31 cellular contexts compared by ENCODE assay signal in the genomic region with DNA sequence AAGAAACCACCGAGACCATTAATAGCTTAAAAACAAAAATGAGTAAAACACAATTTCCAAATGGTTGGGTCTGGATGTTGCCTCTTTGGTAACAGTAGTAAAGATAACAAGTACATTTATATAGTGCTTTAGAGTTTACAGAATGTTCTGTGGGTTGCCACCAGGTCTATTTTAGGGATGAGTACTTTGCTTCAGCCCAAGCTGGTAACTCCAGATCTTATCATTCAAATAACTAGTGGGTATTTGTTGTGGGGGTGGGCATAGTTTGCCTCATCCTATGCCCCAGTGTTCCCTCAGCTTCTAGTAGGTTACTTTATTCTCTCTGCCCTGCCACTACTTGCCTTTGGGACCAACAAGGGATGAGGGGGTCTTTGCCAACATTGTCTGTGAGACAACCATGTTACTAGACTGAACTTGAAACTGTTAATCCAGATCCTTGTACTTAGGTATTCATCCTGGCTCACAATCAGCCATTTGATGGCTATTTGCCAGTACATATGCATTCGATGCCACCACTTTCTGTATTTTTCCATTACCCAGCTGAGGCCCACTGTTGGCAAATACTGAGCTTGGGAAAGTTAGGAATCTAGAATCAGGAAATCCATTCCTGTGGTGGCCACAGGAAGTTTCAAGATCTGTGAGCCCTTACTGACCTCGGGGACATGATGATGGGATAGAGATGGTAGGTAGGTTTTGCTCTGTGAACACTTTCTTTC. TPM values are rescaled to one million over a fixed set of nuclear protein-coding genes. Genes with fewer than 3 reads are reported as not detected.
DNase-seq lines count a peak whose midpoint lies in the region; ATAC-seq and TF ChIP-seq lines count a peak whose summit lies in the region.
"Had no signal": no experiment of that assay in that cellular context is flagged by ENCODE, and none has a peak within 500 bp of the region (broad histone marks: within the 10 kb centered on the region; RNA-seq: fewer than 3 reads in every experiment).

No MANE protein-coding gene starts in this region.

- H3K9me3 ChIP-seq in right atrium auricular region (no peaks in the 10 kb centered on the region), mammary epithelial cell (replicated peaks; ENCODE audit: insufficient read depth, low read length) (no peaks in the 10 kb centered on the region)

- no peak overlapping the region for H3K4me2 ChIP-seq in mammary epithelial cell (ENCODE audit: insufficient read depth, low read depth, low read length)

- H3K4me3 ChIP-seq in right atrium auricular region: no peak overlapping the region
- H3K4me3 ChIP-seq in mammary epithelial cell (replicated peaks in 1 of 3; ENCODE audit: insufficient read depth in 1 of 3, low read depth in 2 of 3, low read length in 3 of 3): no peak overlapping the region
- H3K4me3 ChIP-seq in fibroblast of villous mesenchyme (ENCODE audit: low read depth, low read length): no peak overlapping the region
- H3K4me3 ChIP-seq: dorsolateral prefrontal cortex, skin epidermis had no signal

- H2AFZ ChIP-seq in mammary epithelial cell (ENCODE audit: low read depth, low read length): peak overlapping the region; percentile 59

- H3K9me3 Mint-ChIP-seq in naive thymus-derived CD8-positive, alpha-beta T cell: no peaks in the 10 kb centered on the region
- no peaks in the 10 kb centered on the region for H3K9me3 Mint-ChIP-seq in Calu3 (ENCODE audit: low read depth, unreplicated experiment)
- H3K9me3 Mint-ChIP-seq: activated CD8-positive, alpha-beta T cell treated with anti-CD3 and anti-CD28 coated beads for 36 hours; activated T-helper 1 cell treated with anti-CD3 and anti-CD28 coated beads, Interleukin-12 subunit alpha, Interleukin-12 subunit beta, Interleukin-2, Interleukin-4 antibody, amounts not matched to agents 30 ng/mL and 10 ng/mL and 1 ng/mL, durations not matched to agents 14 hours and 24 hours and 36 hours; CD4-positive, alpha-beta T cell; nephron had no signal

- no peaks in the 10 kb centered on the region for H3K4me1 Mint-ChIP-seq in naive thymus-derived CD8-positive, alpha-beta T cell
- H3K4me1 Mint-ChIP-seq in Calu3 (ENCODE audit: low read depth, unreplicated experiment): peaks cover 17% of the 10 kb centered on the region

- TF ChIP-seq CTCF in right atrium auricular region (IDR thresholded peaks at IDR 0.05) (no peak), mammary epithelial cell (conservative IDR thresholded peaks at IDR 0.05 in 1 of 2, IDR thresholded peaks at IDR 0.05 in 1 of 2; ENCODE audit: extremely low read depth in 1 of 2, insufficient read depth in 1 of 2, low read depth in 1 of 2, low read length in 2 of 2) (no peak), fibroblast of villous mesenchyme (IDR thresholded peaks at IDR 0.05; ENCODE audit: insufficient read depth, low read depth, low read length) (no peak), Calu3 (IDR thresholded peaks at IDR 0.05; ENCODE audit: unreplicated experiment) (no peak)

- no peak overlapping the region for H3K4me3 Mint-ChIP-seq in naive thymus-derived CD8-positive, alpha-beta T cell
- no peak overlapping the region for H3K4me3 Mint-ChIP-seq in Calu3 (ENCODE audit: low read depth, unreplicated experiment)
- H3K4me3 Mint-ChIP-seq: activated CD8-positive, alpha-beta T cell treated with anti-CD3 and anti-CD28 coated beads for 36 hours; activated T-helper 1 cell treated with anti-CD3 and anti-CD28 coated beads, Interleukin-12 subunit alpha, Interleukin-12 subunit beta, Interleukin-2, Interleukin-4 antibody, amounts not matched to agents 30 ng/mL and 10 ng/mL and 1 ng/mL, durations not matched to agents 14 hours and 24 hours and 36 hours; CD4-positive, alpha-beta T cell; nephron had no signal

- no peaks in the 10 kb centered on the region for H3K79me2 ChIP-seq in mammary epithelial cell (ENCODE audit: insufficient read depth, low read length)

- POLR2A ChIA-PET in naive thymus-derived CD8-positive, alpha-beta T cell (lab: Charles Lee): no interaction called here

- DNase-seq in Right ventricle myocardium superior (no peak), right atrium auricular region (ENCODE audit: low spot score) (no peak), mammary epithelial cell (no peak), fibroblast of villous mesenchyme (ENCODE audit: low read depth) (peak; percentile 5), AG08396 (ENCODE audit: low spot score) (no peak), Calu3 (no peak), NCI-H345 (lab: John Stamatoyannopoulos, UW) (no peak)
- DNase-seq in naive thymus-derived CD8-positive, alpha-beta T cell: no peak
- DNase-seq: activated CD8-positive, alpha-beta memory T cell treated with anti-CD3 and anti-CD28 coated beads, Interleukin-2, amount 50 U/mL, for 48 hours; activated CD8-positive, alpha-beta T cell treated with anti-CD3 and anti-CD28 coated beads for 36 hours; activated naive CD4-positive, alpha-beta T cell treated with Interleukin-2 at 50 U/mL for 16 hours; AML-193; CD4-positive, alpha-beta T cell; DND-41; dorsolateral prefrontal cortex; glutamatergic neuron; H7; KG1; midbrain; MM.1S; NCI-H1417; NCI-H2029 treated with DMSO at 0.1 percent for 48 hours; NCI-H526; NK-92 treated with Interleukin-12 subunit alpha and Interleukin-12 subunit beta, amount 100 ng/mL, for 24 hours; PC-3; SHP77; stimulated activated naive CD4-positive, alpha-beta T cell treated with Interleukin-2 at 50 U/mL for 16 hours; T-helper 9 cell had no signal

- ATAC-seq in Right ventricle myocardium superior (ENCODE audit: poor library complexity): peak; percentile 66
- ATAC-seq in naive thymus-derived CD8-positive, alpha-beta T cell: no peak
- ATAC-seq: activated CD8-positive, alpha-beta T cell treated with anti-CD3 and anti-CD28 coated beads for 36 hours; PC-3 had no signal

- peak overlapping the region in 1 of 2 donors; percentile 41 for H3K27ac ChIP-seq in right atrium auricular region
- H3K27ac ChIP-seq in mammary epithelial cell (ENCODE audit: insufficient read depth, low read depth, low read length): no peak overlapping the region

- no peaks in the 10 kb centered on the region for H3K27me3 ChIP-seq in right atrium auricular region
- no peaks in the 10 kb centered on the region for H3K27me3 ChIP-seq in mammary epithelial cell (ENCODE audit: insufficient read depth, low read length)
- H3K27me3 ChIP-seq: dorsolateral prefrontal cortex had no signal

- WGBS in mammary epithelial cell (ENCODE audit: low coverage, missing lambda C conversion rate): 33% methylated on average over 3 of the region's 3 CpGs

- CTCF ChIA-PET in mammary epithelial cell (lab: Charles Lee; ENCODE audit: low non-redundant PET): no interaction called here
- CTCF ChIA-PET in Calu3 (lab: Charles Lee): no interaction called here

- BruUV-seq in mammary epithelial cell (replicated peaks; lab: Mats Ljungman, UMichigan) (no TSS peak), Calu3 (replicated peaks; lab: Mats Ljungman, UMichigan) (no TSS peak)

- in situ Hi-C loops in mammary epithelial cell (cut with MboI; ENCODE audit: low sequenced_read_pairs in 2 of 2): no loop called here

- dilution Hi-C loops in mammary epithelial cell (cut with HindIII; ENCODE audit: low sequenced_read_pairs): no loop called here

- no peak overlapping the region for H3K9ac ChIP-seq in mammary epithelial cell (ENCODE audit: insufficient read depth, low read length)

- H3K4me1 ChIP-seq in right atrium auricular region: peaks cover 0 to 6% of the 10 kb centered on the region in 2 donors
- H3K4me1 ChIP-seq in mammary epithelial cell (ENCODE audit: insufficient read depth, low read length): peaks cover 12% of the 10 kb centered on the region

- intact Hi-C loops in Right ventricle myocardium superior (cut with DNase I): no loop called here
- intact Hi-C loops in mammary epithelial cell (cut with micrococcal nuclease): no loop called here
- intact Hi-C loops in Calu3 (cut with micrococcal nuclease; ENCODE audit: unreplicated experiment): no loop called here

- H4K20me1 ChIP-seq in mammary epithelial cell (ENCODE audit: insufficient read depth, low read length): no peaks in the 10 kb centered on the region

- peak overlapping the region in 1 of 10 donors; percentile 5 for H3K27ac Mint-ChIP-seq in naive thymus-derived CD8-positive, alpha-beta T cell
- no peak overlapping the region for H3K27ac Mint-ChIP-seq in Calu3 (ENCODE audit: unreplicated experiment)
- H3K27ac Mint-ChIP-seq: activated CD8-positive, alpha-beta T cell treated with anti-CD3 and anti-CD28 coated beads for 36 hours; activated T-helper 1 cell treated with anti-CD3 and anti-CD28 coated beads, Interleukin-12 subunit alpha, Interleukin-12 subunit beta, Interleukin-2, Interleukin-4 antibody, amounts not matched to agents 30 ng/mL and 10 ng/mL and 1 ng/mL, durations not matched to agents 14 hours and 24 hours and 36 hours; CD4-positive, alpha-beta T cell; nephron had no signal

- H3K36me3 ChIP-seq in right atrium auricular region: no peaks in the 10 kb centered on the region
- H3K36me3 ChIP-seq in mammary epithelial cell (ENCODE audit: insufficient read depth, low read length): no peaks in the 10 kb centered on the region

- H3K36me3 Mint-ChIP-seq in naive thymus-derived CD8-positive, alpha-beta T cell: peaks cover 0 to 2% (median 0%) of the 10 kb centered on the region in 3 donors
- no peaks in the 10 kb centered on the region for H3K36me3 Mint-ChIP-seq in Calu3 (ENCODE audit: insufficient read depth, unreplicated experiment)

- H3K27me3 Mint-ChIP-seq in naive thymus-derived CD8-positive, alpha-beta T cell: peaks cover 0 to 2% (median 0%) of the 10 kb centered on the region in 5 donors
- no peaks in the 10 kb centered on the region for H3K27me3 Mint-ChIP-seq in Calu3 (ENCODE audit: unreplicated experiment)
- H3K27me3 Mint-ChIP-seq: CD4-positive, alpha-beta T cell had no signal

RNA-seq across cellular contexts. Expression of gene AKAP6, which starts 17.6 kb away (rescaled TPM):
- total RNA-seq in Right ventricle myocardium superior (180 TPM), right atrium auricular region (100 to 1,000 TPM; 112 to 117 TPM), mammary epithelial cell (1 to 10 TPM; 4.8 to 9.2 TPM), fibroblast of villous mesenchyme (3.9 and 7.1 TPM in 2 replicates), Calu3 (2022) (2.2 and 2.8 TPM in 2 replicates)
- 0.48 TPM for polyA plus RNA-seq in mammary epithelial cell
- polyA minus RNA-seq in mammary epithelial cell: 1.7 TPM
- total RNA-seq in naive thymus-derived CD8-positive, alpha-beta T cell: 1 to 10 TPM; 3.3 to 4.6 TPM
- 1 to 10 TPM; 1.4 to 3.2 (median 1.5) TPM for polyA plus RNA-seq in naive thymus-derived CD8-positive, alpha-beta T cell

Comparison
In these comparisons a context has a peak if more than half of its experiments do, and no peak if none do; other contexts are left out.
1. RNA of gene AKAP6, which starts 17.6 kb away (total RNA-seq): 180 TPM in Right ventricle myocardium superior (single experiment) and 112 to 117 TPM in right atrium auricular region; 4.8 to 9.2 TPM in mammary epithelial cell, 3.3 to 4.6 TPM in naive thymus-derived CD8-positive, alpha-beta T cell, 3.9 to 7.1 TPM in fibroblast of villous mesenchyme and 2.2 to 2.8 TPM in Calu3; every median in the first group is over 10 times any median in the second.